ENCODE assay signal across 8 cellular contexts in genomic region chr1:113565621-113566020, GRCh38.
"Had no signal": no experiment of that assay in that cellular context is flagged by ENCODE, and none has a peak within 500 bp of the region (broad histone marks: within the 10 kb centered on the region; RNA-seq: fewer than 3 reads in every experiment).

No MANE protein-coding gene starts in this region.

- DNase-seq: H9, HCEC 1CT, IMR-90, KBM-7 had no signal

- H3K4me2 ChIP-seq: GM23338 had no signal

- FAIRE-seq: H1, H54, HTR-8/SVneo had no signal

- H2AFZ ChIP-seq: GM23338 had no signal

- H3K4me3 ChIP-seq: GM23338 had no signal

- ATAC-seq: GM23338 had no signal
